In genomic region chr12:92928431-92928961, GRCh38 we compare ENCODE assay signal across 7 cellular contexts. TPM values are rescaled to one million over a fixed set of nuclear protein-coding genes. Genes with fewer than 3 reads are reported as not detected.
DNase-seq lines count a peak whose midpoint lies in the region; ATAC-seq and TF ChIP-seq lines count a peak whose summit lies in the region.

No MANE protein-coding gene starts in this region.

- H3K4me3 Mint-ChIP-seq in T-helper 2 cell treated with Interferon-gamma antibody and Interleukin-4, amounts not matched to agents 5 μg/mL and 100 μg/mL, for 36 hours = peak overlapping the region; percentile 81

- H3K4me1 Mint-ChIP-seq in T-helper 2 cell treated with Interferon-gamma antibody and Interleukin-4, amounts not matched to agents 5 μg/mL and 100 μg/mL, for 36 hours (ENCODE audit: low read depth) = peaks cover 27% of the 10 kb centered on the region

- peak overlapping the region; percentile 98 to 100 (median 99) for H3K27ac ChIP-seq in body of pancreas

- TF ChIP-seq POLR2A in body of pancreas (IDR thresholded peaks at IDR 0.05) = no peak

- H3K27me3 ChIP-seq in body of pancreas = no peaks in the 10 kb centered on the region

- no peaks in the 10 kb centered on the region for H3K36me3 ChIP-seq in body of pancreas (replicated peaks in 1 of 2; ENCODE audit: insufficient read depth in 1 of 2, low read depth in 2 of 2)

- peak overlapping the region; percentile 94 for H3K27ac Mint-ChIP-seq in T-helper 2 cell treated with Interferon-gamma antibody and Interleukin-4, amounts not matched to agents 5 μg/mL and 100 μg/mL, for 36 hours

- H3K9me3 ChIP-seq in body of pancreas = no peaks in the 10 kb centered on the region

- WGBS in body of pancreas, 2 donors = 1% methylated on average over 13 to 32 of the region's 49 CpGs

- no peaks in the 10 kb centered on the region for H3K9me3 Mint-ChIP-seq in T-helper 2 cell treated with Interferon-gamma antibody and Interleukin-4, amounts not matched to agents 5 μg/mL and 100 μg/mL, for 36 hours

- peaks cover 35% of the 10 kb centered on the region for H3K4me1 ChIP-seq in body of pancreas

- peak; percentile 67 for DNase-seq in T-helper 2 cell treated with Interferon-gamma antibody and Interleukin-4, amounts not matched to agents 5 μg/mL and 100 μg/mL, for 36 hours (ENCODE audit: low spot score)
- DNase-seq in body of pancreas (peak in 1 of 4 donors; percentile 64), islet precursor cell (peak; percentile 69)
- DNase-seq in stimulated activated CD4-positive, alpha-beta T cell treated with anti-CD3 and anti-CD28 coated beads, Interleukin-15, amount 100 ng/mL, for 24 hours = peak; percentile 75

- H3K4me3 ChIP-seq in body of pancreas = peak overlapping the region; percentile 28 to 72

- H3K36me3 Mint-ChIP-seq in T-helper 2 cell treated with Interferon-gamma antibody and Interleukin-4, amounts not matched to agents 5 μg/mL and 100 μg/mL, for 36 hours (ENCODE audit: low read depth) = peaks cover 6% of the 10 kb centered on the region

- intact Hi-C loops in body of pancreas (cut with DNase I) = no loop called here

- peak in 1 of 7 experiments; percentile 11 for TF ChIP-seq CTCF in body of pancreas (IDR thresholded peaks at IDR 0.05)

- ATAC-seq in GM19025 (IDR thresholded peaks at IDR 0.05; ENCODE audit: low read depth, unreplicated experiment) = peak; percentile 5
- ATAC-seq in HG03097 (IDR thresholded peaks at IDR 0.05; ENCODE audit: low FRiP score, unreplicated experiment) = peak; percentile 13
- peak; percentile 57 for ATAC-seq in body of pancreas
- no peak for ATAC-seq in GM19351 (IDR thresholded peaks at IDR 0.05; ENCODE audit: unreplicated experiment)

- no peaks in the 10 kb centered on the region for H3K27me3 Mint-ChIP-seq in T-helper 2 cell treated with Interferon-gamma antibody and Interleukin-4, amounts not matched to agents 5 μg/mL and 100 μg/mL, for 36 hours (ENCODE audit: low read depth)

RNA-seq across cellular contexts. Expression of gene EEA1, which starts 0.6 kb away (rescaled TPM):
- total RNA-seq in body of pancreas = 1 to 10 TPM; 5.9 to 7.3 TPM
